In the genomic region with DNA sequence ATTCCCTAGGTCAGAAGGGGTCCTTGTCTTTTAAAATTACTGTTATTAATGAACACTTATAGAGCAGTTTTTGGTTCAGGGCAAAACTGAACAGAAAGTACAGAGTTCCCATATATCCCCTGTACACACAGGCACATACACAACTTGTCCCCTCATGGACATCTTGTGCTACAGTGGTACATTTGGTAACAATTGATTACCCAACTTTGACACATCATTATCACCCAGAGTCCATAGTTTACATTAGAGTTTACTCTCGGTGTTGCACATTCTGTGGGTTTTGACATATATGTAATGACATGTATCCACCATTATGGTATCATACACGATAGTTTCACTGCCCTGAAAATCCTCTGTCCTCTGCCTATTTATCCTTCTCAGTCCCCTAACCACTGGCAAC, we compare ENCODE assay signal across 11 cellular contexts. TPM values are rescaled to one million over a fixed set of nuclear protein-coding genes. Genes with fewer than 3 reads are reported as not detected.
DNase-seq lines count a peak whose midpoint lies in the region; ATAC-seq and TF ChIP-seq lines count a peak whose summit lies in the region.
"Had no signal": no experiment of that assay in that cellular context is flagged by ENCODE, and none has a peak within 500 bp of the region (broad histone marks: within the 10 kb centered on the region; RNA-seq: fewer than 3 reads in every experiment).

No MANE protein-coding gene starts in this region.

- H3K4me2 ChIP-seq in DOHH2 (ENCODE audit: low read length) (peak overlapping the region; percentile 97), MM.1S (ENCODE audit: low read depth, low read length) (peak overlapping the region; percentile 92), trophoblast cell (ENCODE audit: low read length) (peak overlapping the region; percentile 94)

- H3K4me1 ChIP-seq in DOHH2 (ENCODE audit: control insufficient read depth, low read length), result peaks cover 21% of the 10 kb centered on the region
- peaks cover 11% of the 10 kb centered on the region; the same call in 1 of the 2 replicates for H3K4me1 ChIP-seq in MM.1S (ENCODE audit: low read length)
- H3K4me1 ChIP-seq in ectodermal cell (ENCODE audit: control insufficient read depth, insufficient read depth, low read length), result peaks cover 7% of the 10 kb centered on the region
- H3K4me1 ChIP-seq in trophoblast cell (ENCODE audit: control insufficient read depth in 1 of 2, insufficient read depth in 2 of 2, low read length in 2 of 2), result peaks cover 7 to 9% of the 10 kb centered on the region in 2 experiments
- H3K4me1 ChIP-seq: prostate gland had no signal

- ATAC-seq in HG03342 (IDR thresholded peaks at IDR 0.05; ENCODE audit: unreplicated experiment), result no peak

- no peaks in the 10 kb centered on the region for H3K9me3 ChIP-seq in DOHH2 (ENCODE audit: control insufficient read depth, insufficient read depth, low read length)
- H3K9me3 ChIP-seq in MM.1S (replicated peaks; ENCODE audit: insufficient read depth, low read length), result no peaks in the 10 kb centered on the region
- H3K9me3 ChIP-seq in ectodermal cell (ENCODE audit: control insufficient read depth, low read length), result no peaks in the 10 kb centered on the region
- H3K9me3 ChIP-seq in trophoblast cell (ENCODE audit: insufficient read depth, low read depth, low read length), result no peaks in the 10 kb centered on the region
- H3K9me3 ChIP-seq: prostate gland, upper lobe of right lung had no signal

- H3K27me3 ChIP-seq in DOHH2 (ENCODE audit: control insufficient read depth, low read length) (0 out of 2 replicates have a peak, but pooled peaks cover 3% of the 10 kb centered on the region), MM.1S (replicated peaks; ENCODE audit: insufficient read depth, low read length) (no peaks in the 10 kb centered on the region; the same call in 1 of the 2 replicates), ectodermal cell (ENCODE audit: control insufficient read depth, insufficient read depth, low read length, poor library complexity, severe bottlenecking) (peaks cover 9% of the 10 kb centered on the region), trophoblast cell (ENCODE audit: insufficient read depth, low read length) (no peaks in the 10 kb centered on the region)
- H3K27me3 ChIP-seq: upper lobe of right lung had no signal

- H2BK5ac ChIP-seq in trophoblast cell (ENCODE audit: low read depth, low read length, poor library complexity), result no peak overlapping the region

- H3K9me2 ChIP-seq in DOHH2 (replicated peaks; ENCODE audit: control insufficient read depth, low read length) (no peaks in the 10 kb centered on the region), MM.1S (replicated peaks; ENCODE audit: insufficient read depth, low read length) (no peaks in the 10 kb centered on the region)

- no peak overlapping the region for H2AK5ac ChIP-seq in trophoblast cell (ENCODE audit: low read length)

- H4K20me1 ChIP-seq in DOHH2 (ENCODE audit: control insufficient read depth, insufficient read depth, low read depth, low read length), result no peaks in the 10 kb centered on the region
- H4K20me1 ChIP-seq in MM.1S (ENCODE audit: insufficient read depth, low read length), result no peaks in the 10 kb centered on the region

- POLR2A ChIA-PET in HEK293T (lab: Yijun Ruan, JAX), result interaction anchor here (0.7 to 2.2 kb wide), 16 partner anchors 10 to 236 kb away, joined by 3 to 21 read pairs (median 5); a partner anchor contains a TSS

- peak overlapping the region; percentile 99 for H4K8ac ChIP-seq in trophoblast cell (ENCODE audit: low read depth, low read length)

- H3K36me3 ChIP-seq in DOHH2 (ENCODE audit: control insufficient read depth, low read length) (no peaks in the 10 kb centered on the region), MM.1S (replicated peaks; ENCODE audit: insufficient read depth, low read length) (no peaks in the 10 kb centered on the region), ectodermal cell (ENCODE audit: control insufficient read depth, insufficient read depth, low read length) (no peaks in the 10 kb centered on the region), trophoblast cell (ENCODE audit: control insufficient read depth in 1 of 2, insufficient read depth in 2 of 2, low read length in 2 of 2) (no peaks in the 10 kb centered on the region)
- H3K36me3 ChIP-seq: prostate gland, upper lobe of right lung had no signal

- H3K18ac ChIP-seq in trophoblast cell (ENCODE audit: low read length), result no peak overlapping the region

- H2AFZ ChIP-seq in MM.1S (ENCODE audit: low read length) (peak overlapping the region; percentile 98), trophoblast cell (ENCODE audit: insufficient read depth, low read length, poor library complexity) (peak overlapping the region; percentile 100)

- H4K91ac ChIP-seq in trophoblast cell (ENCODE audit: low read depth, low read length), result no peak overlapping the region

- H2BK12ac ChIP-seq in trophoblast cell (ENCODE audit: low read length), result no peak overlapping the region

- H3K79me2 ChIP-seq in DOHH2 (ENCODE audit: control insufficient read depth, low read length) (peaks cover 46% of the 10 kb centered on the region), MM.1S (ENCODE audit: low read length) (peaks cover 39% of the 10 kb centered on the region), trophoblast cell (ENCODE audit: control insufficient read depth, insufficient read depth, low read length, poor library complexity) (peaks cover 10% of the 10 kb centered on the region)

- H4K12ac ChIP-seq in trophoblast cell (ENCODE audit: low read depth, low read length), result no peak overlapping the region

- no peak overlapping the region for H3K14ac ChIP-seq in trophoblast cell (ENCODE audit: low read length)

- H3K4me3 ChIP-seq in DOHH2 (ENCODE audit: low read length), result peak overlapping the region; percentile 76
- H3K4me3 ChIP-seq in MM.1S (ENCODE audit: low read length), result peak overlapping the region; percentile 80; the same call in 1 of the 2 replicates
- H3K4me3 ChIP-seq in ectodermal cell (ENCODE audit: insufficient read depth, low read depth, low read length), result peak overlapping the region; percentile 97
- no peak overlapping the region for H3K4me3 ChIP-seq in trophoblast cell (ENCODE audit: low read depth, low read length)

- H3F3A ChIP-seq in DOHH2 (ENCODE audit: control insufficient read depth, insufficient read depth) (0 out of 2 replicates have a peak, but pooled peaks cover 3% of the 10 kb centered on the region), MM.1S (ENCODE audit: insufficient read depth, low read length) (no peaks in the 10 kb centered on the region)

- H2BK120ac ChIP-seq in trophoblast cell (ENCODE audit: insufficient read depth, low read length, poor library complexity), result no peak overlapping the region

- H3K79me1 ChIP-seq in trophoblast cell (ENCODE audit: low read length), result peaks cover 11% of the 10 kb centered on the region

- H3K27ac ChIP-seq in DOHH2 (ENCODE audit: low read depth, low read length) (peak overlapping the region; percentile 20), MM.1S (ENCODE audit: low read length) (no peak overlapping the region), ectodermal cell (ENCODE audit: insufficient read depth, low read depth, low read length, poor library complexity, severe bottlenecking) (no peak overlapping the region), trophoblast cell (ENCODE audit: low read depth, low read length) (no peak overlapping the region)

- no peak overlapping the region for H3K9ac ChIP-seq in MM.1S (ENCODE audit: low read length)
- no peak overlapping the region for H3K9ac ChIP-seq in trophoblast cell (ENCODE audit: low read length)

- CTCF ChIA-PET in HEK293T (lab: Yijun Ruan, JAX), result interaction anchor here (1.0 kb wide), 1 partner anchor 72 kb away, joined by 3 read pairs; no protein-coding TSS in a partner anchor

- no peak for TF ChIP-seq CTCF in DOHH2 (IDR thresholded peaks at IDR 0.05; ENCODE audit: low read depth, low read length, poor library complexity, severe bottlenecking)
- TF ChIP-seq CTCF in MM.1S (IDR thresholded peaks at IDR 0.05; ENCODE audit: low read length), result no peak

- H3K23ac ChIP-seq in trophoblast cell (ENCODE audit: low read length), result no peak overlapping the region

- 73 to 83% methylated on average over 1 to 2 of the region's 2 CpGs for WGBS in ectodermal cell, 2 experiments
- no CpG with 5 or more reads among the region's 2 CpGs for WGBS in trophoblast cell (ENCODE audit: extremely low coverage, insufficient coverage, insufficient read length)

- no peak overlapping the region for H3K4ac ChIP-seq in trophoblast cell (ENCODE audit: low read depth, low read length)

- DNase-seq in MM.1S, result no peak
- no peak for DNase-seq in trophoblast cell
- DNase-seq in NCI-H1417 (lab: John Stamatoyannopoulos, UW), result no peak
- DNase-seq in HEK293T (ENCODE audit: extremely low spot score), result no peak
- no peak for DNase-seq in GOT3 (lab: John Stamatoyannopoulos, UW)
- DNase-seq: NCI-H1092 treated with DMSO at 0.1 percent for 48 hours, upper lobe of right lung had no signal

TF ChIP-seq in HEK293T, 16 proteins besides CTCF, POLR2A, EP300 and RAD21 (continues in another document):
- TF ChIP-seq CTBP1 (IDR thresholded peaks at IDR 0.05; ENCODE audit: borderline replicate concordance), result no peak
- no peak for TF ChIP-seq LEF1 (IDR thresholded peaks at IDR 0.05; ENCODE audit: borderline replicate concordance)
- TF ChIP-seq FOXA1 (IDR thresholded peaks at IDR 0.05), result no peak
- TF ChIP-seq ZNF384 (IDR thresholded peaks at IDR 0.05), result no peak
- TF ChIP-seq ELF4 (IDR thresholded peaks at IDR 0.05), result no peak
- no peak for TF ChIP-seq FOXM1 (IDR thresholded peaks at IDR 0.05; ENCODE audit: borderline replicate concordance)
- TF ChIP-seq SP1 (IDR thresholded peaks at IDR 0.05), result no peak
- TF ChIP-seq HDGF (IDR thresholded peaks at IDR 0.05; ENCODE audit: borderline replicate concordance), result no peak
- TF ChIP-seq NFRKB (IDR thresholded peaks at IDR 0.05), result no peak
- no peak for TF ChIP-seq TARDBP (IDR thresholded peaks at IDR 0.05)

RNA-seq across cellular contexts. Expression of a gene that starts 1.0 kb away (rescaled TPM):
- polyA plus RNA-seq in ectodermal cell (2013, experiment 1 of 4), result 42.6 TPM
- 46.5 TPM for polyA plus RNA-seq in ectodermal cell (2013, experiment 2 of 4)
- 28.9 TPM for polyA plus RNA-seq in ectodermal cell (2013, experiment 3 of 4)
- 31.5 TPM for polyA plus RNA-seq in ectodermal cell (2013, experiment 4 of 4)
- polyA plus RNA-seq in trophoblast cell (2013), result 26.6 and 29.8 TPM in 2 replicates

RNA-seq across cellular contexts. Expression of a gene that starts 28.5 kb away (rescaled TPM):
- polyA plus RNA-seq in ectodermal cell (2013, experiment 1 of 4), result 0.20 TPM
- polyA plus RNA-seq in ectodermal cell (2013, experiment 2 of 4), result 0.30 TPM
- 0.64 TPM for polyA plus RNA-seq in ectodermal cell (2013, experiment 3 of 4)
- polyA plus RNA-seq in ectodermal cell (2013, experiment 4 of 4), result 0.45 TPM
- 1.1 TPM in 2 replicates for polyA plus RNA-seq in trophoblast cell (2013)

RNA-seq across cellular contexts. Expression of a gene that starts 51.8 kb away (rescaled TPM):
- not detected for polyA plus RNA-seq in ectodermal cell (2013, experiment 1 of 4)
- not detected for polyA plus RNA-seq in ectodermal cell (2013, experiment 2 of 4)
- polyA plus RNA-seq in ectodermal cell (2013, experiment 3 of 4), result not detected
- not detected for polyA plus RNA-seq in ectodermal cell (2013, experiment 4 of 4)
- not detected in 2 replicates for polyA plus RNA-seq in trophoblast cell (2013)
